33 cellular contexts compared by ENCODE assay signal in genomic region chr11:95477981-95478380, GRCh38.
"Had no signal": no experiment of that assay in that cellular context is flagged by ENCODE, and none has a peak within 500 bp of the region (broad histone marks: within the 10 kb centered on the region; RNA-seq: fewer than 3 reads in every experiment).

No MANE protein-coding gene starts in this region.

- H3K9me3 ChIP-seq: ascending aorta had no signal

- H3K4me3 ChIP-seq: ascending aorta had no signal

- H3K4me3 Mint-ChIP-seq: activated B cell treated with CpG ODN at 0.5 μM for 24 hours; activated CD4-positive, alpha-beta memory T cell treated with anti-CD3 and anti-CD28 coated beads for 36 hours; activated CD4-positive, alpha-beta T cell treated with anti-CD3 and anti-CD28 coated beads, Interleukin-2, amount 10 ng/mL, durations not matched to agents 24 days and 14 days; activated CD8-positive, alpha-beta T cell treated with anti-CD3 and anti-CD28 coated beads for 36 hours; activated naive CD4-positive, alpha-beta T cell treated with anti-CD3 and anti-CD28 coated beads, Interleukin-2, amount 10 ng/mL, durations not matched to agents 7 days and 5 days; activated naive CD4-positive, alpha-beta T cell treated with anti-CD3 and anti-CD28 coated beads, Interleukin-2, amount 50 U/mL, for 24 hours; activated naive CD8-positive, alpha-beta T cell; activated naive CD8-positive, alpha-beta T cell treated with anti-CD3 and anti-CD28 coated beads, Interleukin-2, amount 10 ng/mL, durations not matched to agents 7 days and 5 days; activated naive CD8-positive, alpha-beta T cell treated with anti-CD3 and anti-CD28 coated beads, Interleukin-2, amount 50 U/mL, for 24 hours; activated T-cell treated with anti-CD3 and anti-CD28 coated beads, Interleukin-2, amount 50 U/mL, for 4 hours; brain; T-helper 1 cell treated with Interleukin-12 subunit alpha and Interleukin-12 subunit beta and Interleukin-4 antibody, amounts not matched to agents 30 μg/mL and 1 μg/mL, for 36 hours; T-helper 2 cell treated with Interferon-gamma antibody and Interleukin-4, amounts not matched to agents 5 μg/mL and 100 μg/mL, for 36 hours had no signal

- H3K27ac Mint-ChIP-seq: activated B cell treated with CpG ODN at 0.5 μM for 24 hours; activated CD4-positive, alpha-beta memory T cell treated with anti-CD3 and anti-CD28 coated beads for 36 hours; activated CD4-positive, alpha-beta T cell treated with anti-CD3 and anti-CD28 coated beads, Interleukin-2, amount 10 ng/mL, durations not matched to agents 24 days and 14 days; activated CD8-positive, alpha-beta T cell treated with anti-CD3 and anti-CD28 coated beads for 36 hours; activated naive CD4-positive, alpha-beta T cell treated with anti-CD3 and anti-CD28 coated beads, Interleukin-2, amount 10 ng/mL, durations not matched to agents 7 days and 5 days; activated naive CD4-positive, alpha-beta T cell treated with anti-CD3 and anti-CD28 coated beads, Interleukin-2, amount 50 U/mL, for 24 hours; activated naive CD8-positive, alpha-beta T cell; activated naive CD8-positive, alpha-beta T cell treated with anti-CD3 and anti-CD28 coated beads, Interleukin-2, amount 10 ng/mL, durations not matched to agents 7 days and 5 days; activated naive CD8-positive, alpha-beta T cell treated with anti-CD3 and anti-CD28 coated beads, Interleukin-2, amount 50 U/mL, for 24 hours; activated T-helper 2 cell treated with anti-CD3 and anti-CD28 coated beads, Interferon-gamma antibody, Interleukin-2, Interleukin-4, amounts not matched to agents 10 μg/mL and 5 μg/mL and 100 μg/mL, durations not matched to agents 14 hours and 24 hours and 36 hours; T-helper 1 cell treated with Interleukin-12 subunit alpha and Interleukin-12 subunit beta and Interleukin-4 antibody, amounts not matched to agents 30 μg/mL and 1 μg/mL, for 36 hours; T-helper 2 cell treated with Interferon-gamma antibody and Interleukin-4, amounts not matched to agents 5 μg/mL and 100 μg/mL, for 36 hours had no signal

- H3K27ac ChIP-seq: ascending aorta, VCaP had no signal

- H3K9me3 Mint-ChIP-seq: activated B cell treated with CpG ODN at 0.5 μM for 24 hours; activated CD4-positive, alpha-beta memory T cell treated with anti-CD3 and anti-CD28 coated beads for 36 hours; activated CD4-positive, alpha-beta T cell treated with anti-CD3 and anti-CD28 coated beads, Interleukin-2, amount 10 ng/mL, durations not matched to agents 24 days and 14 days; activated CD8-positive, alpha-beta T cell treated with anti-CD3 and anti-CD28 coated beads for 36 hours; activated naive CD4-positive, alpha-beta T cell treated with anti-CD3 and anti-CD28 coated beads, Interleukin-2, amount 50 U/mL, for 24 hours; activated naive CD8-positive, alpha-beta T cell treated with anti-CD3 and anti-CD28 coated beads, Interleukin-2, amount 50 U/mL, for 24 hours; activated T-helper 2 cell treated with anti-CD3 and anti-CD28 coated beads, Interferon-gamma antibody, Interleukin-2, Interleukin-4, amounts not matched to agents 10 μg/mL and 5 μg/mL and 100 μg/mL, durations not matched to agents 14 hours and 24 hours and 36 hours; T-helper 1 cell treated with Interleukin-12 subunit alpha and Interleukin-12 subunit beta and Interleukin-4 antibody, amounts not matched to agents 30 μg/mL and 1 μg/mL, for 36 hours; T-helper 2 cell treated with Interferon-gamma antibody and Interleukin-4, amounts not matched to agents 5 μg/mL and 100 μg/mL, for 36 hours had no signal

- ATAC-seq: activated CD8-positive, alpha-beta T cell treated with anti-CD3 and anti-CD28 coated beads for 36 hours; activated naive CD8-positive, alpha-beta T cell treated with anti-CD3 and anti-CD28 coated beads, Interleukin-2, amount 50 U/mL, for 24 hours; activated T-cell treated with anti-CD3 and anti-CD28 coated beads, Interleukin-2, amount 50 U/mL, for 4 hours had no signal

- H3K36me3 ChIP-seq: ascending aorta had no signal

- H3K27me3 Mint-ChIP-seq: activated B cell treated with CpG ODN at 0.5 μM for 24 hours; activated CD4-positive, alpha-beta memory T cell treated with anti-CD3 and anti-CD28 coated beads for 36 hours; activated CD4-positive, alpha-beta T cell treated with anti-CD3 and anti-CD28 coated beads, Interleukin-2, amount 10 ng/mL, durations not matched to agents 24 days and 14 days; activated CD8-positive, alpha-beta T cell treated with anti-CD3 and anti-CD28 coated beads for 36 hours; activated naive CD4-positive, alpha-beta T cell treated with anti-CD3 and anti-CD28 coated beads, Interleukin-2, amount 10 ng/mL, durations not matched to agents 7 days and 5 days; activated naive CD4-positive, alpha-beta T cell treated with anti-CD3 and anti-CD28 coated beads, Interleukin-2, amount 50 U/mL, for 24 hours; activated naive CD8-positive, alpha-beta T cell treated with anti-CD3 and anti-CD28 coated beads, Interleukin-2, amount 10 ng/mL, durations not matched to agents 7 days and 5 days; activated naive CD8-positive, alpha-beta T cell treated with anti-CD3 and anti-CD28 coated beads, Interleukin-2, amount 50 U/mL, for 24 hours had no signal

- H3K4me1 ChIP-seq: ascending aorta had no signal

- H3K27me3 ChIP-seq: ascending aorta had no signal

- H3K36me3 Mint-ChIP-seq: activated CD4-positive, alpha-beta memory T cell treated with anti-CD3 and anti-CD28 coated beads for 36 hours; activated naive CD4-positive, alpha-beta T cell treated with anti-CD3 and anti-CD28 coated beads, Interleukin-2, amount 10 ng/mL, durations not matched to agents 7 days and 5 days; activated naive CD8-positive, alpha-beta T cell treated with anti-CD3 and anti-CD28 coated beads, Interleukin-2, amount 10 ng/mL, durations not matched to agents 7 days and 5 days; brain had no signal

- H3K4me1 Mint-ChIP-seq: activated B cell treated with CpG ODN at 0.5 μM for 24 hours; activated CD4-positive, alpha-beta T cell treated with anti-CD3 and anti-CD28 coated beads, Interleukin-2, amount 10 ng/mL, durations not matched to agents 24 days and 14 days; activated naive CD4-positive, alpha-beta T cell treated with anti-CD3 and anti-CD28 coated beads, Interleukin-2, amount 10 ng/mL, durations not matched to agents 7 days and 5 days; activated naive CD8-positive, alpha-beta T cell treated with anti-CD3 and anti-CD28 coated beads, Interleukin-2, amount 10 ng/mL, durations not matched to agents 7 days and 5 days; activated naive CD8-positive, alpha-beta T cell treated with anti-CD3 and anti-CD28 coated beads, Interleukin-2, amount 50 U/mL, for 24 hours; brain had no signal

- DNase-seq: activated B cell treated with CpG ODN at 0.5 μM for 24 hours; activated CD4-positive, alpha-beta memory T cell treated with anti-CD3 and anti-CD28 coated beads for 36 hours; activated CD4-positive, alpha-beta T cell treated with anti-CD3 and anti-CD28 coated beads for 4 hours; activated CD4-positive, alpha-beta T cell treated with anti-CD3 and anti-CD28 coated beads, Interleukin-2, amount 10 ng/mL, durations not matched to agents 24 days and 14 days; activated CD4-positive, alpha-beta T cell treated with anti-CD3 and anti-CD28 coated beads, Interleukin-2, amount 50 U/mL, for 1 hour; activated CD4-positive, alpha-beta T cell treated with anti-CD3 and anti-CD28 coated beads, Interleukin-2, amount 50 U/mL, for 4 hours; activated CD4-positive, CD25-positive, alpha-beta regulatory T cell treated with anti-CD3 and anti-CD28 coated beads, Interleukin-2, amount 50 U/mL, for 72 hours; activated CD8-positive, alpha-beta memory T cell treated with anti-CD3 and anti-CD28 coated beads, Interleukin-2, amount 50 U/mL, for 4 hours; activated CD8-positive, alpha-beta T cell treated with anti-CD3 and anti-CD28 coated beads for 36 hours; activated effector memory CD4-positive, alpha-beta T cell treated with Interleukin-2 at 50 U/mL for 16 hours; activated gamma-delta T cell; activated naive CD4-positive, alpha-beta T cell treated with anti-CD3 and anti-CD28 coated beads, Interleukin-2, amount 10 ng/mL, durations not matched to agents 7 days and 5 days; activated naive CD4-positive, alpha-beta T cell treated with Interleukin-2 at 50 U/mL for 16 hours; activated naive CD8-positive, alpha-beta T cell treated with anti-CD3 and anti-CD28 coated beads, Interleukin-2, amount 10 ng/mL, durations not matched to agents 7 days and 5 days; activated naive CD8-positive, alpha-beta T cell treated with anti-CD3 and anti-CD28 coated beads, Interleukin-2, amount 50 U/mL, for 24 hours; activated T-cell treated with anti-CD3 and anti-CD28 coated beads for 4 hours; activated T-cell treated with anti-CD3 and anti-CD28 coated beads, Interleukin-2, amount 50 U/mL, for 1 hour; activated T-cell treated with anti-CD3 and anti-CD28 coated beads, Interleukin-2, amount 50 U/mL, for 4 hours; amygdala; anterior cingulate cortex; central memory CD4-positive, alpha-beta T cell; T-helper 1 cell; T-helper 2 cell; T-helper 9 cell had no signal

- FAIRE-seq: TTC549 had no signal
